In the genomic region with DNA sequence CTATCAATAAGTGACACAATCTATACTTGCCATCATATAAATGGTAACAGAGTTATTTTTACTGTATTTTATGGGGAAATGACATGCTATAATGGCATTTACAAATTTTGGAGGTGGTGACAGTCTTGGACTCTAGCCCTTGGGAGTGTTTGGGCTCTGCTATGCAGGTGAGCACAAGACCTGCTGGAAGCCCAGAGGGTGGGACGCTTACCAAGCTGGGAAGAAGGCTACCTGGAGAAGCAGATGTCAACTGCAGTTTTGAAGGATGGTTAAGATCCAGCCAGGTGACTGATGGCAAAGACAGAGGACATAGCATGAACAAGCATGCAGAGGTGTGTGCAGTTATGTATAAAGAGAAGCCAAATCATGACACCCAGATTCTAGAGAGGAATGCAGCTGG, we compare ENCODE assay signal across 6 cellular contexts.
"Had no signal": no experiment of that assay in that cellular context is flagged by ENCODE, and none has a peak within 500 bp of the region (broad histone marks: within the 10 kb centered on the region; RNA-seq: fewer than 3 reads in every experiment).

No MANE protein-coding gene starts in this region.

- H3K4me3 ChIP-seq: K562 had no signal

- H3K27ac Mint-ChIP-seq: IgD-negative memory B cell had no signal

- H3K4me3 Mint-ChIP-seq: IgD-negative memory B cell had no signal

- H3K9me3 Mint-ChIP-seq: IgD-negative memory B cell had no signal

- H3K4me1 Mint-ChIP-seq: IgD-negative memory B cell had no signal

- ATAC-seq: HepG2, K562 had no signal

- DNase-seq: IMR-90, KBM-7, KG1 had no signal
